Comparison of ENCODE assay signal across 8 cellular contexts in genomic region chr14:23588884-23589598, GRCh38. TPM values are rescaled to one million over a fixed set of nuclear protein-coding genes. Genes with fewer than 3 reads are reported as not detected.
DNase-seq lines count a peak whose midpoint lies in the region; ATAC-seq and TF ChIP-seq lines count a peak whose summit lies in the region.

No MANE protein-coding gene starts in this region.

- H3K4me3 ChIP-seq in SU-DHL-6 (ENCODE audit: insufficient read depth, low read length, poor library complexity, severe bottlenecking) (no peak overlapping the region), cardiac muscle cell (no peak overlapping the region), psoas muscle (no peak overlapping the region), aorta (ENCODE audit: low read length in 2 of 2) (no peak overlapping the region)

- peaks cover 9% of the 10 kb centered on the region for H3K4me1 Mint-ChIP-seq in activated naive CD8-positive, alpha-beta T cell treated with anti-CD3 and anti-CD28 coated beads, Interleukin-2, amount 50 U/mL, for 24 hours

- WGBS in psoas muscle, 3 donors: 18 to 19% (median 18%) methylated on average over 5 of the region's 5 CpGs
- WGBS in aorta, 2 donors: 18 to 23% methylated on average over 5 of the region's 5 CpGs

- H3K36me3 Mint-ChIP-seq in activated naive CD8-positive, alpha-beta T cell treated with anti-CD3 and anti-CD28 coated beads, Interleukin-2, amount 50 U/mL, for 24 hours (ENCODE audit: low read depth): no peaks in the 10 kb centered on the region

- H3K36me3 ChIP-seq in SU-DHL-6 (ENCODE audit: low read length): no peaks in the 10 kb centered on the region
- no peaks in the 10 kb centered on the region for H3K36me3 ChIP-seq in cardiac muscle cell
- no peaks in the 10 kb centered on the region for H3K36me3 ChIP-seq in psoas muscle (ENCODE audit: insufficient read depth in 1 of 2, low read depth in 1 of 2)
- no peaks in the 10 kb centered on the region for H3K36me3 ChIP-seq in aorta (ENCODE audit: control insufficient read depth in 1 of 2, insufficient read depth in 2 of 2, low read length in 1 of 2)

- no peaks in the 10 kb centered on the region for H3K9me3 Mint-ChIP-seq in activated naive CD8-positive, alpha-beta T cell treated with anti-CD3 and anti-CD28 coated beads, Interleukin-2, amount 50 U/mL, for 24 hours

- H3K9ac ChIP-seq in SU-DHL-6 (ENCODE audit: low read length): no peak overlapping the region

- H3K4me1 ChIP-seq in cardiac muscle cell (ENCODE audit: low read depth): peaks cover 3% of the 10 kb centered on the region
- no peaks in the 10 kb centered on the region for H3K4me1 ChIP-seq in psoas muscle
- peaks cover 0 to 2% of the 10 kb centered on the region in 2 donors for H3K4me1 ChIP-seq in aorta (ENCODE audit: control insufficient read depth in 1 of 2, insufficient read depth in 2 of 2, low read length in 2 of 2)

- H3K79me2 ChIP-seq in SU-DHL-6 (ENCODE audit: insufficient read depth, low read length): no peaks in the 10 kb centered on the region

- intact Hi-C loops in psoas muscle (cut with DNase I): no loop called here
- intact Hi-C loops in aorta (cut with DNase I): no loop called here

- in situ Hi-C loops in GM13977 (cut with MboI; ENCODE audit: low pct_unique_long_range_greater_than_20kb, low sequenced_read_pairs, unreplicated experiment): no loop called here

- peaks cover 13% of the 10 kb centered on the region for H3K27me3 Mint-ChIP-seq in activated naive CD8-positive, alpha-beta T cell treated with anti-CD3 and anti-CD28 coated beads, Interleukin-2, amount 50 U/mL, for 24 hours

- H4K20me1 ChIP-seq in SU-DHL-6 (ENCODE audit: low read depth, low read length): no peaks in the 10 kb centered on the region

- TF ChIP-seq CTCF in GM13977 (IDR thresholded peaks at IDR 0.05; ENCODE audit: extremely low read depth, insufficient read depth, missing control alignments) (peak; percentile 94), SU-DHL-6 (IDR thresholded peaks at IDR 0.05; ENCODE audit: insufficient read depth, low read length, poor library complexity, severe bottlenecking) (peak; percentile 49), cardiac muscle cell (IDR thresholded peaks at IDR 0.05; ENCODE audit: low read depth, low read length) (peak; percentile 82), psoas muscle (IDR thresholded peaks at IDR 0.05) (peak; percentile 49)

- no peak overlapping the region for H2AFZ ChIP-seq in SU-DHL-6 (ENCODE audit: low read depth, low read length, severe bottlenecking)

- DNase-seq in GM13977 (ENCODE audit: low spot score) (peak; percentile 89), NCI-H1436 (lab: John Stamatoyannopoulos, UW) (peak; percentile 93), cardiac muscle cell (ENCODE audit: low read depth in 1 of 2, low spot score in 1 of 2) (peak; percentile 92 to 93), psoas muscle (peak; percentile 81 to 89), aorta (peak; percentile 90 to 92)
- peak; percentile 86 for DNase-seq in activated naive CD8-positive, alpha-beta T cell treated with anti-CD3 and anti-CD28 coated beads, Interleukin-2, amount 50 U/mL, for 24 hours

- H3K9me3 ChIP-seq in SU-DHL-6 (ENCODE audit: insufficient read depth, low read length) (no peaks in the 10 kb centered on the region), cardiac muscle cell (ENCODE audit: low read depth) (no peaks in the 10 kb centered on the region), psoas muscle (no peaks in the 10 kb centered on the region), aorta (ENCODE audit: control insufficient read depth, low read length) (no peaks in the 10 kb centered on the region)

- H3K27ac ChIP-seq in SU-DHL-6 (ENCODE audit: low read depth, low read length): no peak overlapping the region
- no peak overlapping the region for H3K27ac ChIP-seq in cardiac muscle cell
- H3K27ac ChIP-seq in psoas muscle: no peak overlapping the region
- H3K27ac ChIP-seq in aorta (ENCODE audit: low read depth in 1 of 2, low read length in 2 of 2): no peak overlapping the region

- no peak overlapping the region for H3K27ac Mint-ChIP-seq in activated naive CD8-positive, alpha-beta T cell treated with anti-CD3 and anti-CD28 coated beads, Interleukin-2, amount 50 U/mL, for 24 hours

- H3F3A ChIP-seq in SU-DHL-6 (ENCODE audit: insufficient read depth): no peaks in the 10 kb centered on the region

- ATAC-seq in HG02870 (IDR thresholded peaks at IDR 0.05; ENCODE audit: unreplicated experiment): peak; percentile 96
- peak; percentile 99 for ATAC-seq in activated naive CD8-positive, alpha-beta T cell treated with anti-CD3 and anti-CD28 coated beads, Interleukin-2, amount 50 U/mL, for 24 hours
- ATAC-seq in psoas muscle: peak; percentile 70 to 85 (median 76)
- ATAC-seq in aorta (ENCODE audit: low FRiP score): peak; percentile 74

- H3K4me2 ChIP-seq in SU-DHL-6 (ENCODE audit: low read depth, low read length, poor library complexity, severe bottlenecking): no peak overlapping the region

- H3K27me3 ChIP-seq in SU-DHL-6 (ENCODE audit: low read length) (no peaks in the 10 kb centered on the region), cardiac muscle cell (no peaks in the 10 kb centered on the region), psoas muscle (ENCODE audit: insufficient read depth in 3 of 3, low read length in 2 of 3) (peaks cover 0 to 9% (median 0%) of the 10 kb centered on the region in 3 donors), aorta (ENCODE audit: control insufficient read depth in 1 of 2, insufficient read depth in 2 of 2, low read length in 1 of 2) (peaks cover 0 to 2% of the 10 kb centered on the region in 2 donors)

- H3K4me3 Mint-ChIP-seq in activated naive CD8-positive, alpha-beta T cell treated with anti-CD3 and anti-CD28 coated beads, Interleukin-2, amount 50 U/mL, for 24 hours: no peak overlapping the region

- no peaks in the 10 kb centered on the region for H3K9me2 ChIP-seq in SU-DHL-6 (replicated peaks; ENCODE audit: insufficient read depth, low read length)

RNA-seq across cellular contexts. Expression of gene JPH4, which starts 10.5 kb away (rescaled TPM):
- 0.39 and 0.63 TPM in 2 replicates for total RNA-seq in cardiac muscle cell
- polyA plus RNA-seq in cardiac muscle cell: 0.53 and 1.4 TPM in 2 replicates
- total RNA-seq in psoas muscle: under 1 TPM; 0.05 to 0.62 (median 0.17) TPM
- polyA plus RNA-seq in psoas muscle: under 1 TPM; 0.01 to 0.13 (median 0.03) TPM
- total RNA-seq in aorta: 1 to 10 TPM; 1.5 to 1.7 TPM
- polyA plus RNA-seq in aorta: under 1 TPM in 1 of 2 donors, not detected in 1; 0.23 TPM

RNA-seq across cellular contexts. Expression of gene AP1G2, which starts 21.4 kb away (rescaled TPM):
- total RNA-seq in cardiac muscle cell (61.2 and 123 TPM in 2 replicates), psoas muscle (10 to 100 TPM in 1 of 4 donors, 1 to 10 TPM in 3; 4.4 to 11.0 (median 6.1) TPM), aorta (10 to 100 TPM; 36.9 to 78.6 TPM)
- polyA plus RNA-seq in cardiac muscle cell (141 and 168 TPM in 2 replicates), psoas muscle (1 to 10 TPM; 3.3 to 5.3 (median 4.3) TPM), aorta (10 to 100 TPM; 17.5 to 75.7 TPM)

RNA-seq across cellular contexts. Expression of gene THTPA, which starts 33.0 kb away (rescaled TPM):
- total RNA-seq in cardiac muscle cell (47.6 and 58.6 TPM in 2 replicates), psoas muscle (10 to 100 TPM; 18.5 to 29.9 (median 23.2) TPM), aorta (10 to 100 TPM; 13.0 to 13.7 TPM)
- polyA plus RNA-seq in cardiac muscle cell (31.3 and 45.2 TPM in 2 replicates), psoas muscle (10 to 100 TPM; 23.0 to 53.5 (median 26.2) TPM), aorta (10 to 100 TPM; 14.0 to 24.0 TPM)

RNA-seq across cellular contexts. Expression of gene ZFHX2, which starts 37.5 kb away (rescaled TPM):
- total RNA-seq in cardiac muscle cell (3.9 and 4.2 TPM in 2 replicates), psoas muscle (1 to 10 TPM in 1 of 4 donors, under 1 TPM in 3; 0.39 to 2.9 (median 0.63) TPM), aorta (1 to 10 TPM; 1.5 to 4.0 TPM)
- polyA plus RNA-seq in cardiac muscle cell (5.6 TPM in 2 replicates), psoas muscle (under 1 TPM; 0.11 to 0.71 (median 0.69) TPM), aorta (1 to 10 TPM in 1 of 2 donors, under 1 TPM in 1; 0.13 to 2.1 TPM)

RNA-seq across cellular contexts. Expression of gene DHRS2, which starts 47.1 kb away (rescaled TPM):
- 1.0 TPM in 1 of 2 replicates, not detected in the other for total RNA-seq in cardiac muscle cell
- 0.97 and 1.0 TPM in 2 replicates for polyA plus RNA-seq in cardiac muscle cell
- under 1 TPM in 1 of 4 donors, not detected in 3; 0.21 TPM for total RNA-seq in psoas muscle
- under 1 TPM; 0.04 to 0.55 (median 0.22) TPM for polyA plus RNA-seq in psoas muscle
- total RNA-seq in aorta: not detected
- polyA plus RNA-seq in aorta: under 1 TPM in 1 of 2 donors, not detected in 1; 0.18 TPM
